In the genomic region with DNA sequence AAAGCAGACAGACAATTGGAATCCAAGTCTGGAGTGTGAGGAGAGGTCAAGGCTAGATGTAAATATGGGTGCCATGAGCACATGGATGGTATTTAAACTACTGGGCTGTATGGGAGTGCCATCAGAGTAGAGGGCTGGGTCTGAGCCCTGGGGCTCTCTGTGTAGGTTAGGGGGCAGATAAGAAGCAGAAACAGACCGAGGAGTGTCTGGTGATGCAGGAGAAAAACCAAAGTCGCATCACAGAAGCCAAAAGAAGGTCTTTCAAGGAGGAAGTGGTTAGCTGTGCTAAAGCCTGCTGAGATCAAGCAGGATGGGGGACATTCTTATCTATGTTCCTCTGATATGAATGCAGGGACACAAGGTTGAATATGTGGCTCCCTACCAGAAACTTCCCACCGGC, we compare ENCODE assay signal across 12 cellular contexts. TPM values are rescaled to one million over a fixed set of nuclear protein-coding genes. Genes with fewer than 3 reads are reported as not detected.
DNase-seq lines count a peak whose midpoint lies in the region; ATAC-seq and TF ChIP-seq lines count a peak whose summit lies in the region.
"Had no signal": no experiment of that assay in that cellular context is flagged by ENCODE, and none has a peak within 500 bp of the region (broad histone marks: within the 10 kb centered on the region; RNA-seq: fewer than 3 reads in every experiment).

No MANE protein-coding gene starts in this region.

- TF ChIP-seq POLR2A in stomach (IDR thresholded peaks at IDR 0.05) (no peak), uterus (IDR thresholded peaks at IDR 0.05) (no peak)

- TF ChIP-seq CTCF in stomach (IDR thresholded peaks at IDR 0.05): no peak
- TF ChIP-seq CTCF in uterus (IDR thresholded peaks at IDR 0.05): no peak

- H3K9me3 ChIP-seq in stomach (no peaks in the 10 kb centered on the region), uterus (no peaks in the 10 kb centered on the region)

- WGBS in stomach, 5 donors: 42 to 66% (median 57%) methylated on average over 3 of the region's 3 CpGs

- DNase-seq in activated effector memory CD4-positive, alpha-beta T cell treated with Interleukin-2 at 50 U/mL for 16 hours: peak; percentile 32
- no peak for DNase-seq in activated effector memory CD4-positive, alpha-beta T cell treated with anti-CD3 and anti-CD28 coated beads, Interleukin-2, amount 50 U/mL, for 16 hours
- DNase-seq in OCI-M1 (lab: John Stamatoyannopoulos, UW) (peak; percentile 92), stomach (no peak), inferior parietal cortex (ENCODE audit: extremely low spot score) (no peak), uterus (no peak)
- DNase-seq in central memory CD4-positive, alpha-beta T cell: peak; percentile 85
- DNase-seq: head of caudate nucleus, NCI-H187 treated with DMSO at 0.1 percent for 48 hours, SW 1271 had no signal

- no peak for TF ChIP-seq EP300 in stomach (IDR thresholded peaks at IDR 0.05)

- H3K27me3 ChIP-seq in stomach (peaks cover 0 to 9% (median 0%) of the 10 kb centered on the region in 3 donors), uterus (no peaks in the 10 kb centered on the region)

- peaks cover 12 to 44% (median 33%) of the 10 kb centered on the region in 4 donors for H3K36me3 ChIP-seq in stomach
- H3K36me3 ChIP-seq in uterus: no peaks in the 10 kb centered on the region

- H3K27ac ChIP-seq in stomach (peak overlapping the region in 4 of 5 donors; percentile 72 to 94 (median 87)), uterus (no peak overlapping the region)
- H3K27ac ChIP-seq: parathyroid adenoma had no signal

- H3K4me3 ChIP-seq in stomach (peak overlapping the region in 1 of 4 donors; percentile 90), uterus (no peak overlapping the region)

- intact Hi-C loops in stomach (cut with DNase I; ENCODE audit: low total_unique reads): no loop called here
- intact Hi-C loops in uterus (cut with DNase I; ENCODE audit: low total_unique reads): loop anchor here (5.0 kb wide), 2 partner anchors 91 to 231 kb away; a partner anchor contains a TSS

- H3K4me1 ChIP-seq in stomach (peaks cover 30 to 57% (median 42%) of the 10 kb centered on the region in 4 donors), uterus (peaks cover 7 to 11% of the 10 kb centered on the region in 2 donors)

- ATAC-seq in HG02885 (IDR thresholded peaks at IDR 0.05; ENCODE audit: poor library complexity, unreplicated experiment): no peak

RNA-seq across cellular contexts. Expression of a gene that starts 1.9 kb away (rescaled TPM):
- total RNA-seq in stomach: 100 to 1,000 TPM in 2 of 5 donors, 10 to 100 TPM in 3; 13.2 to 219 (median 48.1) TPM
- polyA plus RNA-seq in stomach: 10 to 100 TPM; 20.8 to 49.7 (median 36.2) TPM
- 100 to 1,000 TPM in 1 of 4 donors, 10 to 100 TPM in 3; 17.4 to 102 (median 20.6) TPM for total RNA-seq in uterus

RNA-seq across cellular contexts. Expression of a gene that starts 2.9 kb away (rescaled TPM):
- 10 to 100 TPM in 4 of 5 donors, 1 to 10 TPM in 1; 9.0 to 27.4 (median 15.6) TPM for total RNA-seq in stomach
- polyA plus RNA-seq in stomach: 1 to 10 TPM; 5.4 to 9.3 (median 8.8) TPM
- 100 to 1,000 TPM in 1 of 4 donors, 10 to 100 TPM in 1, 1 to 10 TPM in 2; 7.4 to 122 (median 15.5) TPM for total RNA-seq in uterus

RNA-seq across cellular contexts. Expression of a gene that starts 7.3 kb away (rescaled TPM):
- total RNA-seq in stomach: 100 to 1,000 TPM in 4 of 5 donors, 10 to 100 TPM in 1; 72.3 to 565 (median 165) TPM
- polyA plus RNA-seq in stomach: 100 to 1,000 TPM; 144 to 199 (median 184) TPM
- 10 to 100 TPM in 3 of 4 donors, 1 to 10 TPM in 1; 3.1 to 31.9 (median 14.0) TPM for total RNA-seq in uterus

Comparison
In these comparisons a context has a peak if more than half of its experiments do, and no peak if none do; other contexts are left out.
1. DNase-seq: peak in activated effector memory CD4-positive, alpha-beta T cell treated with Interleukin-2 at 50 U/mL for 16 hours (single experiment), OCI-M1 (single experiment) and central memory CD4-positive, alpha-beta T cell (single experiment); none in activated effector memory CD4-positive, alpha-beta T cell treated with anti-CD3 and anti-CD28 coated beads, Interleukin-2, amount 50 U/mL, for 16 hours (single experiment), stomach (single experiment), inferior parietal cortex (single experiment) and uterus (0 of 2).
2. H3K27ac ChIP-seq: peak in stomach (4 of 5); none in uterus (0 of 2).